Comparison of ENCODE assay signal across 12 cellular contexts in genomic region chr12:128140551-128140950, GRCh38.
"Had no signal": no experiment of that assay in that cellular context is flagged by ENCODE, and none has a peak within 500 bp of the region (broad histone marks: within the 10 kb centered on the region; RNA-seq: fewer than 3 reads in every experiment).

No MANE protein-coding gene starts in this region.

- H3K36me3 ChIP-seq: breast epithelium, left ventricle myocardium inferior, thoracic aorta had no signal

- H3K27me3 ChIP-seq: dorsolateral prefrontal cortex, foreskin keratinocyte had no signal

- DNase-seq: activated effector memory CD4-positive, alpha-beta T cell treated with Interleukin-2 at 50 U/mL for 16 hours; activated T-cell treated with anti-CD3 and anti-CD28 coated beads, Interleukin-2, amount 50 U/mL, for 24 hours; amniotic stem cell; dorsolateral prefrontal cortex; foreskin keratinocyte; left ventricle myocardium inferior; stimulated activated CD4-positive, alpha-beta T cell treated with anti-CD3 and anti-CD28 coated beads, Interleukin-4, amount 100 ng/mL, for 4 hours; stimulated activated naive CD8-positive, alpha-beta T cell treated with anti-CD3 and anti-CD28 coated beads, Interleukin-15, amount 100 ng/mL, for 72 hours had no signal

- ATAC-seq: activated CD4-positive, CD25-positive, alpha-beta regulatory T cell treated with anti-CD3 and anti-CD28 coated beads, Interleukin-2, amount 50 U/mL, for 24 hours; esophagus mucosa; foreskin keratinocyte; stimulated activated naive CD8-positive, alpha-beta T cell treated with anti-CD3 and anti-CD28 coated beads, Interleukin-15, amount 100 ng/mL, for 72 hours had no signal

- H3K27ac ChIP-seq: breast epithelium, dorsolateral prefrontal cortex, foreskin keratinocyte, left ventricle myocardium inferior, thoracic aorta had no signal

- H3K9me3 ChIP-seq: breast epithelium, left ventricle myocardium inferior, thoracic aorta had no signal

- H3K4me3 ChIP-seq: breast epithelium, dorsolateral prefrontal cortex, left ventricle myocardium inferior, thoracic aorta had no signal

- H3K4me1 ChIP-seq: breast epithelium, foreskin keratinocyte had no signal
